In genomic region chr14:96117101-96117897, GRCh38 we compare ENCODE assay signal across 9 cellular contexts.
DNase-seq lines count a peak whose midpoint lies in the region; ATAC-seq and TF ChIP-seq lines count a peak whose summit lies in the region.
"Had no signal": no experiment of that assay in that cellular context is flagged by ENCODE, and none has a peak within 500 bp of the region (broad histone marks: within the 10 kb centered on the region; RNA-seq: fewer than 3 reads in every experiment).

No MANE protein-coding gene starts in this region.

- TF ChIP-seq CTCF in lower lobe of right lung (IDR thresholded peaks at IDR 0.05) (no peak), CD14-positive monocyte (IDR thresholded peaks at IDR 0.05) (no peak)

- no peak overlapping the region for H3K27ac Mint-ChIP-seq in CD14-positive monocyte
- H3K27ac Mint-ChIP-seq in stimulated activated naive B cell treated with anti-CD40 and anti-IgM and Interleukin-4, amounts not matched to agents 10 μg/mL and 1 μg/mL and 100 μg/mL, for 72 hours, result no peak overlapping the region
- H3K27ac Mint-ChIP-seq: activated T-helper 2 cell treated with anti-CD3 and anti-CD28 coated beads, Interferon-gamma antibody, Interleukin-2, Interleukin-4, amounts not matched to agents 10 μg/mL and 5 μg/mL and 100 μg/mL, durations not matched to agents 14 hours and 24 hours and 36 hours had no signal

- H3K4me1 Mint-ChIP-seq in CD14-positive monocyte, result no peaks in the 10 kb centered on the region
- H3K4me1 Mint-ChIP-seq in stimulated activated naive B cell treated with anti-CD40 and anti-IgM and Interleukin-4, amounts not matched to agents 10 μg/mL and 1 μg/mL and 100 μg/mL, for 72 hours, result peaks cover 0 to 2% of the 10 kb centered on the region in 2 donors

- H3K27me3 Mint-ChIP-seq in CD14-positive monocyte (ENCODE audit: low read depth in 3 of 3), result peaks cover 5 to 11% (median 5%) of the 10 kb centered on the region in 3 donors
- peaks cover 11 to 28% of the 10 kb centered on the region in 2 donors for H3K27me3 Mint-ChIP-seq in stimulated activated naive B cell treated with anti-CD40 and anti-IgM and Interleukin-4, amounts not matched to agents 10 μg/mL and 1 μg/mL and 100 μg/mL, for 72 hours

- peaks cover 6 to 28% (median 13%) of the 10 kb centered on the region in 7 donors for H3K9me3 Mint-ChIP-seq in CD14-positive monocyte
- peaks cover 7 to 18% of the 10 kb centered on the region in 2 donors for H3K9me3 Mint-ChIP-seq in stimulated activated naive B cell treated with anti-CD40 and anti-IgM and Interleukin-4, amounts not matched to agents 10 μg/mL and 1 μg/mL and 100 μg/mL, for 72 hours

- H3K36me3 Mint-ChIP-seq in CD14-positive monocyte, result no peaks in the 10 kb centered on the region
- H3K36me3 Mint-ChIP-seq in stimulated activated naive B cell treated with anti-CD40 and anti-IgM and Interleukin-4, amounts not matched to agents 10 μg/mL and 1 μg/mL and 100 μg/mL, for 72 hours, result peaks cover 4 to 6% of the 10 kb centered on the region in 2 donors

- DNase-seq in DMS 273 treated with DMSO at 0.1 percent for 48 hours (lab: John Stamatoyannopoulos, UW) (peak; percentile 51), NCI-H128 (lab: John Stamatoyannopoulos, UW; ENCODE audit: unreplicated experiment) (peak; percentile 42), SJSA1 (ENCODE audit: low read depth in 1 of 2, low spot score in 2 of 2) (peak; percentile 56 to 59), lower lobe of right lung (no peak), CD14-positive monocyte (ENCODE audit: low spot score) (no peak)
- DNase-seq in stimulated activated naive B cell treated with anti-CD40 and anti-IgM and Interleukin-4, amounts not matched to agents 10 μg/mL and 1 μg/mL and 100 μg/mL, for 72 hours, result no peak
- DNase-seq: left ventricle myocardium inferior had no signal

- no peak overlapping the region for H3K4me3 Mint-ChIP-seq in CD14-positive monocyte
- no peak overlapping the region for H3K4me3 Mint-ChIP-seq in stimulated activated naive B cell treated with anti-CD40 and anti-IgM and Interleukin-4, amounts not matched to agents 10 μg/mL and 1 μg/mL and 100 μg/mL, for 72 hours

- H3K4me3 ChIP-seq in SJSA1 (no peak overlapping the region), lower lobe of right lung (no peak overlapping the region)
- H3K4me3 ChIP-seq: left ventricle myocardium inferior had no signal

- peak overlapping the region; percentile 62; the same call in 1 of the 2 replicates for H3K27ac ChIP-seq in SJSA1
- no peak overlapping the region for H3K27ac ChIP-seq in lower lobe of right lung
- H3K27ac ChIP-seq: left ventricle myocardium inferior had no signal

- H3K9me3 ChIP-seq in SJSA1 (replicated peaks) (peaks cover 3% of the 10 kb centered on the region; the same call in 1 of the 2 replicates), lower lobe of right lung (no peaks in the 10 kb centered on the region)

- H3K27me3 ChIP-seq in SJSA1 (replicated peaks) (no peaks in the 10 kb centered on the region), lower lobe of right lung (ENCODE audit: low read depth) (no peaks in the 10 kb centered on the region)

- H3K36me3 ChIP-seq in SJSA1 (no peaks in the 10 kb centered on the region), lower lobe of right lung (no peaks in the 10 kb centered on the region)
- H3K36me3 ChIP-seq: left ventricle myocardium inferior had no signal

- intact Hi-C loops in lower lobe of right lung (cut with DNase I), result no loop called here
- intact Hi-C loops in CD14-positive monocyte (cut with micrococcal nuclease), result no loop called here

- ATAC-seq in lower lobe of right lung, result peak; percentile 11 to 53
- ATAC-seq in activated CD4-positive, CD25-positive, alpha-beta regulatory T cell treated with anti-CD3 and anti-CD28 coated beads, Interleukin-2, amount 50 U/mL, for 24 hours, result no peak
- no peak for ATAC-seq in stimulated activated naive B cell treated with anti-CD40 and anti-IgM and Interleukin-4, amounts not matched to agents 10 μg/mL and 1 μg/mL and 100 μg/mL, for 72 hours (replicated peaks)

- H3K4me1 ChIP-seq in SJSA1 (replicated peaks) (peaks cover 55% of the 10 kb centered on the region), lower lobe of right lung (peaks cover 8% of the 10 kb centered on the region)
- H3K4me1 ChIP-seq: left ventricle myocardium inferior had no signal

Comparison
In these comparisons a context has a peak if more than half of its experiments do, and no peak if none do; other contexts are left out.
1. DNase-seq: peak in DMS 273 treated with DMSO at 0.1 percent for 48 hours (single experiment), NCI-H128 (single experiment) and SJSA1 (2 of 2); none in lower lobe of right lung (single experiment), CD14-positive monocyte (single experiment) and stimulated activated naive B cell treated with anti-CD40 and anti-IgM and Interleukin-4, amounts not matched to agents 10 μg/mL and 1 μg/mL and 100 μg/mL, for 72 hours (single experiment).
2. ATAC-seq: peak in lower lobe of right lung (2 of 2); none in activated CD4-positive, CD25-positive, alpha-beta regulatory T cell treated with anti-CD3 and anti-CD28 coated beads, Interleukin-2, amount 50 U/mL, for 24 hours (0 of 2) and stimulated activated naive B cell treated with anti-CD40 and anti-IgM and Interleukin-4, amounts not matched to agents 10 μg/mL and 1 μg/mL and 100 μg/mL, for 72 hours (0 of 2).